Comparison of ENCODE assay signal across 32 cellular contexts in the genomic region with DNA sequence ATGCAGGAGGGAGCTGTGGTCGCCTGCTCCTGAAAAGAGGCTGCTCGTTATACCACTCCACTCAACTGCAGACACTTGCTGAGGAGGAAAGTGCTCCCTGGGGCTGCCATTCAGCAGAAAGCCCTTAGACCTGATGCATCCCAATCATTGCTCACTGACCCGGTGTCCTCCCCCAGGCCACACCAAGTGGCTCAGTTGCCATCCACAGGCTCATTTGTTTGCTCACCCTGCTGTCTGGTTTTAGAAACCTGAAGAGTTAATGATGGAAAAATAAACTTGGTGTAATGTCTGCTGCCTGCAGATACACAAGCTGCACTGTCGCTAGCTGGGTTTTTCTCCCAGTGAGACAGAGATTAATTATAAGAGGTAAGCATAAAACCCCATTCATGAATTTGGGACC.
"Had no signal": no experiment of that assay in that cellular context is flagged by ENCODE, and none has a peak within 500 bp of the region (broad histone marks: within the 10 kb centered on the region; RNA-seq: fewer than 3 reads in every experiment).

No MANE protein-coding gene starts in this region.

- H3K4me3 ChIP-seq: adrenal gland, body of pancreas, esophagus squamous epithelium, gastroesophageal sphincter had no signal

- H3K4me1 ChIP-seq: adrenal gland, body of pancreas, esophagus squamous epithelium, gastroesophageal sphincter had no signal

- H3K27ac Mint-ChIP-seq: activated B cell treated with CpG ODN at 0.5 μM for 24 hours; activated CD4-positive, alpha-beta memory T cell treated with anti-CD3 and anti-CD28 coated beads for 36 hours; activated CD8-positive, alpha-beta memory T cell treated with anti-CD3 and anti-CD28 coated beads, Interleukin-2, amount 10 ng/mL, durations not matched to agents 7 days and 5 days; activated CD8-positive, alpha-beta T cell treated with anti-CD3 and anti-CD28 coated beads, Interleukin-2, amount 10 ng/mL, durations not matched to agents 7 days and 5 days; activated naive CD4-positive, alpha-beta T cell treated with anti-CD3 and anti-CD28 coated beads for 36 hours; activated naive CD4-positive, alpha-beta T cell treated with anti-CD3 and anti-CD28 coated beads, Interleukin-2, amount 50 U/mL, for 24 hours; activated naive CD8-positive, alpha-beta T cell treated with anti-CD3 and anti-CD28 coated beads for 36 hours; activated naive CD8-positive, alpha-beta T cell treated with anti-CD3 and anti-CD28 coated beads, Interleukin-2, amount 50 U/mL, for 24 hours; activated T-helper 1 cell treated with anti-CD3 and anti-CD28 coated beads, Interleukin-12 subunit alpha, Interleukin-12 subunit beta, Interleukin-2, Interleukin-4 antibody, amounts not matched to agents 30 ng/mL and 10 ng/mL and 1 ng/mL, durations not matched to agents 14 hours and 24 hours and 36 hours; activated T-helper 2 cell treated with anti-CD3 and anti-CD28 coated beads, Interferon-gamma antibody, Interleukin-2, Interleukin-4, amounts not matched to agents 10 μg/mL and 5 μg/mL and 100 μg/mL, durations not matched to agents 14 hours and 24 hours and 36 hours; T-helper 17 cell; T-helper 2 cell treated with Interferon-gamma antibody and Interleukin-4, amounts not matched to agents 5 μg/mL and 100 μg/mL, for 36 hours had no signal

- H3K36me3 Mint-ChIP-seq: activated CD4-positive, alpha-beta memory T cell treated with anti-CD3 and anti-CD28 coated beads for 36 hours; activated CD8-positive, alpha-beta memory T cell treated with anti-CD3 and anti-CD28 coated beads, Interleukin-2, amount 10 ng/mL, durations not matched to agents 7 days and 5 days; activated naive CD4-positive, alpha-beta T cell treated with anti-CD3 and anti-CD28 coated beads, Interleukin-2, amount 50 U/mL, for 24 hours; activated naive CD8-positive, alpha-beta T cell treated with anti-CD3 and anti-CD28 coated beads for 36 hours had no signal

- H3K27me3 Mint-ChIP-seq: activated B cell treated with CpG ODN at 0.5 μM for 24 hours; activated CD4-positive, alpha-beta memory T cell treated with anti-CD3 and anti-CD28 coated beads for 36 hours; activated CD8-positive, alpha-beta memory T cell treated with anti-CD3 and anti-CD28 coated beads, Interleukin-2, amount 10 ng/mL, durations not matched to agents 7 days and 5 days; activated naive CD4-positive, alpha-beta T cell treated with anti-CD3 and anti-CD28 coated beads, Interleukin-2, amount 50 U/mL, for 24 hours; activated naive CD8-positive, alpha-beta T cell treated with anti-CD3 and anti-CD28 coated beads, Interleukin-2, amount 50 U/mL, for 24 hours; T-helper 17 cell had no signal

- H3K4me1 Mint-ChIP-seq: activated B cell treated with CpG ODN at 0.5 μM for 24 hours; activated CD8-positive, alpha-beta memory T cell treated with anti-CD3 and anti-CD28 coated beads, Interleukin-2, amount 10 ng/mL, durations not matched to agents 7 days and 5 days; activated naive CD4-positive, alpha-beta T cell treated with anti-CD3 and anti-CD28 coated beads, Interleukin-2, amount 50 U/mL, for 24 hours; activated naive CD8-positive, alpha-beta T cell treated with anti-CD3 and anti-CD28 coated beads for 36 hours; activated naive CD8-positive, alpha-beta T cell treated with anti-CD3 and anti-CD28 coated beads, Interleukin-2, amount 50 U/mL, for 24 hours; T-helper 17 cell had no signal

- H3K4me3 Mint-ChIP-seq: activated B cell treated with CpG ODN at 0.5 μM for 24 hours; activated CD4-positive, alpha-beta memory T cell treated with anti-CD3 and anti-CD28 coated beads for 36 hours; activated CD8-positive, alpha-beta memory T cell treated with anti-CD3 and anti-CD28 coated beads, Interleukin-2, amount 10 ng/mL, durations not matched to agents 7 days and 5 days; activated CD8-positive, alpha-beta T cell treated with anti-CD3 and anti-CD28 coated beads, Interleukin-2, amount 10 ng/mL, durations not matched to agents 7 days and 5 days; activated naive CD4-positive, alpha-beta T cell treated with anti-CD3 and anti-CD28 coated beads for 36 hours; activated naive CD4-positive, alpha-beta T cell treated with anti-CD3 and anti-CD28 coated beads, Interleukin-2, amount 50 U/mL, for 24 hours; activated naive CD8-positive, alpha-beta T cell treated with anti-CD3 and anti-CD28 coated beads for 36 hours; activated naive CD8-positive, alpha-beta T cell treated with anti-CD3 and anti-CD28 coated beads, Interleukin-2, amount 50 U/mL, for 24 hours; activated T-helper 1 cell treated with anti-CD3 and anti-CD28 coated beads, Interleukin-12 subunit alpha, Interleukin-12 subunit beta, Interleukin-2, Interleukin-4 antibody, amounts not matched to agents 30 ng/mL and 10 ng/mL and 1 ng/mL, durations not matched to agents 14 hours and 24 hours and 36 hours; T-helper 17 cell; T-helper 2 cell treated with Interferon-gamma antibody and Interleukin-4, amounts not matched to agents 5 μg/mL and 100 μg/mL, for 36 hours had no signal

- H3K9me3 ChIP-seq: adrenal gland, body of pancreas, esophagus squamous epithelium had no signal

- DNase-seq: activated B cell treated with CpG ODN at 0.5 μM for 24 hours; activated CD4-positive, alpha-beta memory T cell treated with anti-CD3 and anti-CD28 coated beads for 36 hours; activated CD4-positive, alpha-beta T cell treated with anti-CD3 and anti-CD28 coated beads for 48 hours; activated CD8-positive, alpha-beta memory T cell treated with anti-CD3 and anti-CD28 coated beads, Interleukin-2, amount 10 ng/mL, durations not matched to agents 7 days and 5 days; activated CD8-positive, alpha-beta memory T cell treated with anti-CD3 and anti-CD28 coated beads, Interleukin-2, amount 50 U/mL, for 4 hours; activated CD8-positive, alpha-beta T cell treated with anti-CD3 and anti-CD28 coated beads, Interleukin-2, amount 10 ng/mL, durations not matched to agents 7 days and 5 days; activated effector memory CD4-positive, alpha-beta T cell treated with anti-CD3 and anti-CD28 coated beads, Interleukin-2, amount 50 U/mL, for 16 hours; activated naive CD4-positive, alpha-beta T cell treated with anti-CD3 and anti-CD28 coated beads for 36 hours; activated naive CD8-positive, alpha-beta T cell treated with anti-CD3 and anti-CD28 coated beads for 36 hours; activated naive CD8-positive, alpha-beta T cell treated with anti-CD3 and anti-CD28 coated beads, Interleukin-2, amount 50 U/mL, for 24 hours; activated T-cell treated with anti-CD3 and anti-CD28 coated beads, Interleukin-2, amount 50 U/mL, for 1 hour; activated T-cell treated with anti-CD3 and anti-CD28 coated beads, Interleukin-2, amount 50 U/mL, for 48 hours; adrenal gland; amygdala; aorta; body of pancreas; caudate nucleus; cortex of kidney; dermis blood vessel endothelial cell; effector CD4-positive, alpha-beta T cell; esophagus squamous epithelium; foreskin melanocyte; head of caudate nucleus; T-helper 17 cell; T1000; WERI-Rb-1 had no signal

- H3K27ac ChIP-seq: adrenal gland, body of pancreas, epithelial cell of prostate, esophagus squamous epithelium, gastroesophageal sphincter, WERI-Rb-1 had no signal

- H3K36me3 ChIP-seq: adrenal gland, esophagus squamous epithelium, gastroesophageal sphincter, WERI-Rb-1 had no signal
